Comparison of ENCODE assay signal across 1 cellular context in genomic region chr19:47225746-47226425, GRCh38.
TF ChIP-seq lines count a peak whose summit lies in the region.

No MANE protein-coding gene starts in this region.

TF ChIP-seq in K562, 482 proteins besides CTCF, POLR2A, EP300 and RAD21 (continued from another document):
- TF ChIP-seq ZSCAN29 (IDR thresholded peaks at IDR 0.05) (no peak), HOMEZ (CRISPR knock-in tag; IDR thresholded peaks at IDR 0.05) (no peak), NRF1 (conservative IDR thresholded peaks at IDR 0.05 in 1 of 2, IDR thresholded peaks at IDR 0.05 in 1 of 2) (peak; percentile 7 to 14; a peak in 2 of 4 replicates), NBN (IDR thresholded peaks at IDR 0.05; ENCODE audit: low read depth) (no peak), PHTF2 (CRISPR knock-in tag; IDR thresholded peaks at IDR 0.05) (no peak), ZNF584 (CRISPR knock-in tag; IDR thresholded peaks at IDR 0.05; ENCODE audit: low read depth) (no peak), ZNF644 (tag; IDR thresholded peaks at IDR 0.05; ENCODE audit: low read depth) (no peak)
